In genomic region chr6:125746731-125747588, GRCh38 we compare ENCODE assay signal across 8 cellular contexts. TPM values are rescaled to one million over a fixed set of nuclear protein-coding genes. Genes with fewer than 3 reads are reported as not detected.
DNase-seq lines count a peak whose midpoint lies in the region; ATAC-seq and TF ChIP-seq lines count a peak whose summit lies in the region.

No MANE protein-coding gene starts in this region.

- H3K4me3 ChIP-seq in fibroblast of pulmonary artery (replicated peaks; ENCODE audit: low read depth, low read length): peak overlapping the region; percentile 57

- peak; percentile 51 for ATAC-seq in HG02870 (IDR thresholded peaks at IDR 0.05; ENCODE audit: unreplicated experiment)

- H3K27ac ChIP-seq in temporal lobe (ENCODE audit: low read depth, low read length): peak overlapping the region; percentile 90

- TF ChIP-seq CTCF in fibroblast of pulmonary artery (IDR thresholded peaks at IDR 0.05; ENCODE audit: low read length, missing control alignments) (no peak), nephron (IDR thresholded peaks at IDR 0.05; ENCODE audit: unreplicated experiment in 3 of 3) (no peak)

- no peaks in the 10 kb centered on the region for H3K9me3 Mint-ChIP-seq in nephron

- DNase-seq in NCI-H1417 (lab: John Stamatoyannopoulos, UW) (peak in 2 of 3 experiments; percentile 68 to 85), NCI-H1417 treated with DMSO at 0.1 percent for 48 hours (lab: John Stamatoyannopoulos, UW) (no peak), NCI-H524 (lab: John Stamatoyannopoulos, UW) (peak; percentile 98 to 99), fibroblast of pulmonary artery (ENCODE audit: low read depth) (peak; percentile 63)
- peak; percentile 71 to 73 for DNase-seq in activated T-cell treated with anti-CD3 and anti-CD28 coated beads, Interleukin-2, amount 50 U/mL, for 48 hours

- peaks cover 26% of the 10 kb centered on the region for H3K4me1 Mint-ChIP-seq in nephron

- H3K27me3 Mint-ChIP-seq in nephron (ENCODE audit: low read depth): peaks cover 73% of the 10 kb centered on the region

- peak overlapping the region; percentile 85 to 87 (median 87) for H3K4me3 Mint-ChIP-seq in nephron

- no peaks in the 10 kb centered on the region for H3K36me3 Mint-ChIP-seq in nephron (ENCODE audit: low read depth)

- H3K27ac Mint-ChIP-seq in nephron: peak overlapping the region; percentile 79 to 92 (median 91)

RNA-seq across cellular contexts. Expression of gene HEY2, which starts 2.5 kb away (rescaled TPM):
- total RNA-seq in temporal lobe: 0.98 TPM

RNA-seq across cellular contexts. Expression of gene NCOA7, which starts 43.8 kb away (rescaled TPM):
- total RNA-seq in temporal lobe: 29.7 TPM
